ENCODE assay signal across 9 cellular contexts in the genomic region with DNA sequence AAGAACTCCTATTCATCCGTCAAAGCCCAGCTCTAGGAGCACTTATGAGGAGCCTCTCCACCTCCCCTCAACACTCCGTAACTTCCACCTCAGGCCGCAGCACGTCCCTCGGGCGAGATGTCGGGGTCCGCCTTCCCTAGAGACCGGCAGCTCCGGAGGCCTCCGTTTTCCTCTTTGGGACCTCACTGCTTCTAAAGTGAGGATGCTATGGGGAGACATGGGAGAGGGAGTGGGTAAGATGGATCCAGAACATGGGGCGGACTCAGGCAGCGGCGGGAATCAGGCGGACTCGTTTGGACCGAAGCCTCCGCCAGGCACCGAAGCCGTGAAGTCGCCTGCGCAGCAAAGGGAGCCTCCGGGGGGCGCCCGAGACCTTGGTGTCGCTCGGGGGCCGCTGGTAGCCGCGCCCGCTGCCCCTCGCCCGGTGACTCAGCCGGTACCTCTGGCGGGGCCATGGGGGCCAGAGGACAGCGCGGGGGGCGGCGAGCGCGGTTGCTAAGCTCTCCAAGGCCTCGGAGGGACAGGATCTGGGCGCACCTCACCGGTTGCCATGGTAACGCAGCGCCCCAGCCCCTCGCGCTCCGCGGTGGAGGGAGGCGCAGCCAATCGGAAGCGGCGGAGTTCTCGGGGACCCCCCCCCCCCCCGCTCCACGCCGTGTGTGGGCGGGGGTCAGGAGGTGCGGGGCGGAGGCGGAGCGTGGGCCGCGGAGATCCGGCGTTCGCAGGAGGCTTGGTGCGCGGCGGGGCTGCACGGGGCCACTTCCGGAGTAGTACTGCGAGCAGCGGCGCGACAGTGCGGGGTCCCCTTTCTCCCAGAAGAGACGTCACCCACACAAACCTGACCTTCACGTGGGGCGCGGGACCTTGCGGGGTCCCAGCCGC. TPM values are rescaled to one million over a fixed set of nuclear protein-coding genes. Genes with fewer than 3 reads are reported as not detected.
DNase-seq lines count a peak whose midpoint lies in the region; ATAC-seq and TF ChIP-seq lines count a peak whose summit lies in the region.
"Had no signal": no experiment of that assay in that cellular context is flagged by ENCODE, and none has a peak within 500 bp of the region (broad histone marks: within the 10 kb centered on the region; RNA-seq: fewer than 3 reads in every experiment).

No MANE protein-coding gene starts in this region.

- DNase-seq in GM12865 (ENCODE audit: low read depth) (peak; percentile 81), NCI-H2196 (lab: John Stamatoyannopoulos, UW; ENCODE audit: unreplicated experiment) (peak; percentile 60), lung microvascular endothelial cell (ENCODE audit: low read depth in 2 of 2) (peak; percentile 84 to 89), NCI-H524 treated with DMSO at 0.1 percent for 48 hours (lab: John Stamatoyannopoulos, UW) (no peak)
- DNase-seq in activated CD4-positive, alpha-beta T cell treated with anti-CD3 and anti-CD28 coated beads, Interleukin-2, amount 50 U/mL, for 4 hours, result peak; percentile 65 to 66
- DNase-seq in stimulated activated CD8-positive, alpha-beta memory T cell treated with anti-CD3 and anti-CD28 coated beads, Interleukin-15, amount 100 ng/mL, for 48 hours (ENCODE audit: low read depth in 2 of 2), result peak; percentile 78

- peaks cover 19 to 29% of the 10 kb centered on the region in 2 donors for H3K27me3 ChIP-seq in duodenal mucosa (ENCODE audit: control insufficient read depth in 1 of 2, insufficient read depth in 2 of 2, low read length in 2 of 2)

- peaks cover 21 to 26% of the 10 kb centered on the region in 2 donors for H3K4me1 ChIP-seq in duodenal mucosa (ENCODE audit: control insufficient read depth in 1 of 2, insufficient read depth in 2 of 2, low read length in 2 of 2)

- no peaks in the 10 kb centered on the region for H3K36me3 ChIP-seq in duodenal mucosa (ENCODE audit: control insufficient read depth in 1 of 2, insufficient read depth in 2 of 2, low read length in 2 of 2)
- H3K36me3 ChIP-seq: neutrophil had no signal

- peak overlapping the region; percentile 50 for H3K27ac ChIP-seq in duodenal mucosa (ENCODE audit: low read depth, low read length)
- H3K27ac ChIP-seq: neutrophil had no signal

- no peaks in the 10 kb centered on the region for H3K9me3 ChIP-seq in duodenal mucosa (ENCODE audit: control insufficient read depth in 1 of 2, low read length in 2 of 2)
- H3K9me3 ChIP-seq: neutrophil had no signal

- H3K4me3 ChIP-seq in GM12865 (ENCODE audit: low read depth, low read length), result peak overlapping the region; percentile 79
- peak overlapping the region; percentile 55 to 60 for H3K4me3 ChIP-seq in duodenal mucosa (ENCODE audit: low read depth in 1 of 2, low read length in 2 of 2)

- peak; percentile 72 for TF ChIP-seq CTCF in GM12865 (IDR thresholded peaks at IDR 0.05; ENCODE audit: insufficient read depth, low read depth, low read length, missing control alignments)

- no peak for ATAC-seq in HG03097 (IDR thresholded peaks at IDR 0.05; ENCODE audit: low FRiP score, unreplicated experiment)

- H3K9ac ChIP-seq in duodenal mucosa (ENCODE audit: low read depth in 1 of 2, low read length in 2 of 2), result no peak overlapping the region

RNA-seq across cellular contexts. Expression of gene HIC1, which starts 1.3 kb away (rescaled TPM):
- total RNA-seq in lung microvascular endothelial cell, result 32.0 and 50.4 TPM in 2 replicates

RNA-seq across cellular contexts. Expression of gene OVCA2, which starts 11.8 kb away (rescaled TPM):
- total RNA-seq in lung microvascular endothelial cell, result 48.2 and 49.5 TPM in 2 replicates

RNA-seq across cellular contexts. Expression of gene DPH1, which starts 23.7 kb away (rescaled TPM):
- total RNA-seq in lung microvascular endothelial cell, result 8.5 and 14.3 TPM in 2 replicates

RNA-seq across cellular contexts. Expression of gene RTN4RL1, which starts 28.5 kb away (rescaled TPM):
- total RNA-seq in lung microvascular endothelial cell, result 0.22 and 0.40 TPM in 2 replicates
